In the genomic region with DNA sequence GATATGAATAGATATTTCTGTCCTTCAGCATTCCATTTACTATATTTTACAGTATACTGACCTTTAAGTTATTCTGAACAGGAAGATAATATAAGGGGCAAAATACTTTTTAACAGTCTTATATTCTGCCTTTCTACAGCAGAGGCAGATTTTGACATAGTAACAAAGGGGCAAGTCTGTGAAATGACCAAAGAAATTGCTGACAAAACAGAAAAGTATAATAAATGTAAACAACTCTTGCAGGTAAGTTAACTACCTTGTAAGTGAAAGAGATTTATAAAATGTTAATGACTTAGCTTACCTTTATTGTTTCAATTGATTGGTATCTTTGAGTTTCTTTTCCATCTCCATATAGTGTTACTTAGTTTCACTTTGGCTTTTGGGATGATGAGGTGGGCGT, we compare ENCODE assay signal across 1 cellular context.
TF ChIP-seq lines count a peak whose summit lies in the region.

No MANE protein-coding gene starts in this region.

TF ChIP-seq in A549, 52 proteins besides CTCF, POLR2A, EP300 and RAD21 (continued from another document):
- TF ChIP-seq, protein P1, sequence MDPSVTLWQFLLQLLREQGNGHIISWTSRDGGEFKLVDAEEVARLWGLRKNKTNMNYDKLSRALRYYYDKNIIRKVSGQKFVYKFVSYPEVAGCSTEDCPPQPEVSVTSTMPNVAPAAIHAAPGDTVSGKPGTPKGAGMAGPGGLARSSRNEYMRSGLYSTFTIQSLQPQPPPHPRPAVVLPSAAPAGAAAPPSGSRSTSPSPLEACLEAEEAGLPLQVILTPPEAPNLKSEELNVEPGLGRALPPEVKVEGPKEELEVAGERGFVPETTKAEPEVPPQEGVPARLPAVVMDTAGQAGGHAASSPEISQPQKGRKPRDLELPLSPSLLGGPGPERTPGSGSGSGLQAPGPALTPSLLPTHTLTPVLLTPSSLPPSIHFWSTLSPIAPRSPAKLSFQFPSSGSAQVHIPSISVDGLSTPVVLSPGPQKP (IDR thresholded peaks at IDR 0.05; ENCODE audit: low read depth, low read length), result no peak
